In the genomic region with DNA sequence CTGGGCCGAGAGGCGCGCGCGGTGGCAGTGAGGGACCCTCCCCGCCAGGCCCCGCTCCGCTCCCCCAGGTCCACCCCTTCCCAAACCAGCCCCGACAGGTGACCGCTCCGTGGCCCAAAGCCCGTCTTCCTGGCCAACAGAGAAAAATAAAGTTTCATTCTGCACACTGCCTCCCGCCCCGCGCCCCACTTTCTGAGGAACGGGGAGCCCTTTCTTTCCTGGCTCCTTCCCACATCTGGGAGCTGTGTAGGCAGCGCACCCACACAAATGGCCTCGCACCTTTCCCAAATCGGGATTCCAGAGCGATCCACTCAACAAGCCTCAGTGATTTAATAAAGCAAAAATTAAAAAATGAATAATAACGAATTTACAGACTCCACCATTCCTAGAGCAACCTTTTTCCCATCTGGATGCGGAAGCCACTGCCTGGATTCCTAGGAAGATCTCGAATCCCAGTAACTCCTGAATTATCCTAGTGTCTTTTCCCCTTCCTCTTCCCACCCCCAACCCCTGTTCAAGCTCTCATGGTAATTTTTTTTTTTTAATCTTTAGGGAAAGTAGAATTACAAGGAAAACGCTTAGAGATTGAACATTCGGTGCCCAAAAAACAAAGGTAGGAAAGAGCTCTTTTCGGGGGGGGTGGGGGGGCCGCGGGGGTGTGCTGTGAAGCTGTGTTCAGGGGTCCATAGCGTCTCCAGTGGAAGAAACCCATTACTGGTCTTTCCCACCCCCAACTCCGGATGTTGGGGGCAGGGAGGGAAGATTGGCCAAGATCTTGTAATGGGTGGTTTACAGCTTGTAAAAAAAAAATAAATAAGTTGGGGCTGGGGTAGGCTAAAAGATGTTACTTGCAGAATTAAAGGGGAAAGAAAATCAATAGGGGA, we compare ENCODE assay signal across 12 cellular contexts. TPM values are rescaled to one million over a fixed set of nuclear protein-coding genes. Genes with fewer than 3 reads are reported as not detected.
DNase-seq lines count a peak whose midpoint lies in the region; ATAC-seq and TF ChIP-seq lines count a peak whose summit lies in the region.
"Had no signal": no experiment of that assay in that cellular context is flagged by ENCODE, and none has a peak within 500 bp of the region (broad histone marks: within the 10 kb centered on the region; RNA-seq: fewer than 3 reads in every experiment).

No MANE protein-coding gene starts in this region.

- H3K9me3 ChIP-seq in SJCRH30 (replicated peaks) = no peaks in the 10 kb centered on the region
- H3K9me3 ChIP-seq: BLaER1, upper lobe of left lung had no signal

- no peak for DNase-seq in T-helper 2 cell treated with Interferon-gamma antibody and Interleukin-4, amounts not matched to agents 5 μg/mL and 100 μg/mL, for 36 hours (ENCODE audit: low spot score)
- DNase-seq in T-helper 2 cell = no peak
- DNase-seq in SJCRH30 = peak; percentile 24 to 58
- peak; percentile 79 for DNase-seq in fibroblast of villous mesenchyme (ENCODE audit: low read depth)
- no peak for DNase-seq in stimulated activated effector memory CD8-positive, alpha-beta T cell treated with anti-CD3 and anti-CD28 coated beads, Interleukin-12 subunit alpha, Interleukin-12 subunit beta, amount 100 ng/mL, for 72 hours (ENCODE audit: low spot score in 2 of 2)

- H3K36me3 Mint-ChIP-seq in T-helper 2 cell treated with Interferon-gamma antibody and Interleukin-4, amounts not matched to agents 5 μg/mL and 100 μg/mL, for 36 hours (ENCODE audit: low read depth) = no peaks in the 10 kb centered on the region
- no peaks in the 10 kb centered on the region for H3K36me3 Mint-ChIP-seq in stimulated activated effector memory CD8-positive, alpha-beta T cell treated with anti-CD3 and anti-CD28 coated beads, Interleukin-12 subunit alpha, Interleukin-12 subunit beta, amount 100 ng/mL, for 72 hours

- H3K27ac Mint-ChIP-seq in T-helper 2 cell treated with Interferon-gamma antibody and Interleukin-4, amounts not matched to agents 5 μg/mL and 100 μg/mL, for 36 hours = no peak overlapping the region
- H3K27ac Mint-ChIP-seq in stimulated activated effector memory CD8-positive, alpha-beta T cell treated with anti-CD3 and anti-CD28 coated beads, Interleukin-12 subunit alpha, Interleukin-12 subunit beta, amount 100 ng/mL, for 72 hours = no peak overlapping the region

- H3K4me3 Mint-ChIP-seq in T-helper 2 cell treated with Interferon-gamma antibody and Interleukin-4, amounts not matched to agents 5 μg/mL and 100 μg/mL, for 36 hours = peak overlapping the region; percentile 38
- peak overlapping the region; percentile 66 for H3K4me3 Mint-ChIP-seq in stimulated activated effector memory CD8-positive, alpha-beta T cell treated with anti-CD3 and anti-CD28 coated beads, Interleukin-12 subunit alpha, Interleukin-12 subunit beta, amount 100 ng/mL, for 72 hours

- H3K9me3 Mint-ChIP-seq in T-helper 2 cell treated with Interferon-gamma antibody and Interleukin-4, amounts not matched to agents 5 μg/mL and 100 μg/mL, for 36 hours = no peaks in the 10 kb centered on the region
- no peaks in the 10 kb centered on the region for H3K9me3 Mint-ChIP-seq in stimulated activated effector memory CD8-positive, alpha-beta T cell treated with anti-CD3 and anti-CD28 coated beads, Interleukin-12 subunit alpha, Interleukin-12 subunit beta, amount 100 ng/mL, for 72 hours

- no peak for ATAC-seq in stimulated activated effector memory CD8-positive, alpha-beta T cell treated with anti-CD3 and anti-CD28 coated beads, Interleukin-12 subunit alpha, Interleukin-12 subunit beta, amount 100 ng/mL, for 72 hours
- ATAC-seq in HG03565 (IDR thresholded peaks at IDR 0.05; ENCODE audit: unreplicated experiment) (no peak), HG03354 (IDR thresholded peaks at IDR 0.05; ENCODE audit: poor library complexity, severe bottlenecking, unreplicated experiment) (no peak), GM19023 (IDR thresholded peaks at IDR 0.05; ENCODE audit: unreplicated experiment) (no peak)

- peaks cover 14% of the 10 kb centered on the region for H3K4me1 Mint-ChIP-seq in T-helper 2 cell treated with Interferon-gamma antibody and Interleukin-4, amounts not matched to agents 5 μg/mL and 100 μg/mL, for 36 hours (ENCODE audit: low read depth)
- peaks cover 35% of the 10 kb centered on the region for H3K4me1 Mint-ChIP-seq in stimulated activated effector memory CD8-positive, alpha-beta T cell treated with anti-CD3 and anti-CD28 coated beads, Interleukin-12 subunit alpha, Interleukin-12 subunit beta, amount 100 ng/mL, for 72 hours

- TF ChIP-seq CTCF in fibroblast of villous mesenchyme (IDR thresholded peaks at IDR 0.05; ENCODE audit: insufficient read depth, low read depth, low read length) = no peak

- peak overlapping the region; percentile 94 for H3K27ac ChIP-seq in SJCRH30
- H3K27ac ChIP-seq: BLaER1, skin epidermis, upper lobe of left lung had no signal

- no peaks in the 10 kb centered on the region for H3K27me3 ChIP-seq in SJCRH30

- H3K4me3 ChIP-seq in SJCRH30 (peak overlapping the region; percentile 92), fibroblast of villous mesenchyme (ENCODE audit: low read depth, low read length) (peak overlapping the region; percentile 85)
- H3K4me3 ChIP-seq: BLaER1 had no signal

- peaks cover 19% of the 10 kb centered on the region for H3K4me1 ChIP-seq in SJCRH30
- H3K4me1 ChIP-seq: BLaER1 had no signal

- H3K27me3 Mint-ChIP-seq in T-helper 2 cell treated with Interferon-gamma antibody and Interleukin-4, amounts not matched to agents 5 μg/mL and 100 μg/mL, for 36 hours (ENCODE audit: low read depth) = peaks cover 87% of the 10 kb centered on the region

- H3K36me3 ChIP-seq in SJCRH30 = peaks cover 33% of the 10 kb centered on the region
- H3K36me3 ChIP-seq: BLaER1, upper lobe of left lung had no signal

RNA-seq across cellular contexts. Expression of a gene that starts 1.6 kb away (rescaled TPM):
- total RNA-seq in SJCRH30 (2014; rRNA removed; shearing (Covaris generic)) = 114 TPM in 2 replicates
- 2.6 and 6.4 TPM in 2 replicates for total RNA-seq in fibroblast of villous mesenchyme

RNA-seq across cellular contexts. Expression of a gene that starts 30.4 kb away (rescaled TPM):
- 0.16 and 0.91 TPM in 2 replicates for total RNA-seq in SJCRH30 (2014; rRNA removed; shearing (Covaris generic))
- total RNA-seq in fibroblast of villous mesenchyme = not detected in 2 replicates
- total RNA-seq: glomerular endothelial cell, upper lobe of left lung had no signal

RNA-seq across cellular contexts. Expression of a gene that starts 54.2 kb away (rescaled TPM):
- 135 and 141 TPM in 2 replicates for total RNA-seq in SJCRH30 (2014; rRNA removed; shearing (Covaris generic))
- 61.3 and 87.0 TPM in 2 replicates for total RNA-seq in fibroblast of villous mesenchyme

Comparison
In these comparisons a context has a peak if more than half of its experiments do, and no peak if none do; other contexts are left out.
1. DNase-seq: peak in SJCRH30 (2 of 2) and fibroblast of villous mesenchyme (single experiment); none in T-helper 2 cell treated with Interferon-gamma antibody and Interleukin-4, amounts not matched to agents 5 μg/mL and 100 μg/mL, for 36 hours (single experiment), T-helper 2 cell (0 of 5) and stimulated activated effector memory CD8-positive, alpha-beta T cell treated with anti-CD3 and anti-CD28 coated beads, Interleukin-12 subunit alpha, Interleukin-12 subunit beta, amount 100 ng/mL, for 72 hours (0 of 2).
2. RNA of a gene that starts 1.6 kb away (total RNA-seq): 114 TPM in SJCRH30; 2.6 to 6.4 TPM in fibroblast of villous mesenchyme; every median in the first group is over 10 times any median in the second.